1 cellular context compared by ENCODE assay signal in the genomic region with DNA sequence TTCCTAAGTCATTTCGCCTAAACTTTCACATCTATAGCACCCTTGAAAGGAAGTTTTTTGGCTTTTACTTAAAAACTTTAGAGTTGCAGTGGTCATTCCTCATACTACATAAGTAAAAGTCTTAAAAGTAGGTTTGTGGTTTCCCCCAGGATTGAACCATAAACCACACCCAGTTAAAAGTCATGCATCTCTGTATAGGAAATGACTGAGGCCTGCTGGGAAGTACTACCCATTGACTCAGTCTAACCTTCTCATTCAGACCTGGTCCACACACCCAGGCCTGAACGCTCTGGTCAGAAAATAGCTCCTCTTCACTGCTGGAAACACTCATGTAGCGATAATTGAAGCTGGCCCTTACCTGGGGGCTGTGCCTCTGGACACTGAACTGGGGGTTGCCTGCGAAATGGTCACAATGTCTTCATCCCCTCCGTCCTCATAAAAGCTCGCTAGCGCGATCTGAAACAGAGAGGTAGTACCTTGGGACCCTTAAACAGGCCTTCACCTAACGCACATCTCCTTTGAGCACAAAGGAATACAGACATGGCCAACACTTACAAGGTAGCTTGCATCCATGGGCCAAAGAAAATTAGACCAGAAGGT.
TF ChIP-seq lines count a peak whose summit lies in the region.

No MANE protein-coding gene starts in this region.

TF ChIP-seq in GM12878, 131 proteins besides CTCF, POLR2A, EP300 and RAD21:
- no peak for TF ChIP-seq ESRRA (IDR thresholded peaks at IDR 0.05; ENCODE audit: low read length)
- no peak for TF ChIP-seq TAF1 (IDR thresholded peaks at IDR 0.05; ENCODE audit: borderline replicate concordance, low read depth, low read length)
- no peak for TF ChIP-seq MXI1 (IDR thresholded peaks at IDR 0.05; ENCODE audit: low read depth, low read length)
